ENCODE assay signal across 22 cellular contexts in the genomic region with DNA sequence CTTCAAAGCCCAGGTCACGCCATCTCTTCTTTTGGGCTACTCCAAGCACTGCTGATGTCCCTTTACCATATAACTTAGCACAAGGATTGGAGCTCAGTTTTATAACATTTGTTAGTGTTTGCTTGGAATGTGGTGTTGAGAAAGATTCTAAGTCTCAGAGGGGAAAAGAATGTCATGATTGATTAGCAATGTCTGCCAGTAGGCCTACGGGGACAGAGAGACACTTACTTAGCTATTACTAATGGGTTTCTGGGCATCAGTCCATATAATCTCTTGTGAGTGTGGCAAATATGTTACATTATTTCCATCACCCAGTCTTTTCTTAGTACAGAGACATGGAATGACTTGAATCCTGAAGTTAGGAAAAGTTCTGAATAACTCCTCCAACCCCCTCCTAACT.
"Had no signal": no experiment of that assay in that cellular context is flagged by ENCODE, and none has a peak within 500 bp of the region (broad histone marks: within the 10 kb centered on the region; RNA-seq: fewer than 3 reads in every experiment).

No MANE protein-coding gene starts in this region.

- H3K9me3 ChIP-seq: esophagus muscularis mucosa, heart left ventricle, psoas muscle, right lobe of liver, tibial artery, upper lobe of right lung, vagina had no signal

- ATAC-seq: heart left ventricle; naive thymus-derived CD4-positive, alpha-beta T cell; psoas muscle; right lobe of liver; stimulated activated naive B cell treated with anti-CD40 and anti-IgM and Interleukin-4, amounts not matched to agents 10 μg/mL and 1 μg/mL and 100 μg/mL, for 72 hours; stimulated activated naive CD8-positive, alpha-beta T cell treated with anti-CD3 and anti-CD28 coated beads, Interleukin-15, amount 100 ng/mL, for 72 hours; upper lobe of right lung had no signal

- H3K27me3 ChIP-seq: esophagus muscularis mucosa, heart left ventricle, right lobe of liver, tibial artery, upper lobe of right lung, vagina had no signal

- H3K4me3 ChIP-seq: esophagus muscularis mucosa, heart left ventricle, psoas muscle, right lobe of liver, skin epidermis, tibial artery, upper lobe of right lung, vagina had no signal

- H3K4me1 ChIP-seq: psoas muscle, right lobe of liver, upper lobe of right lung, vagina had no signal

- FAIRE-seq: endometrium, islet of Langerhans had no signal

- H3K36me3 ChIP-seq: esophagus muscularis mucosa, heart left ventricle, right lobe of liver, tibial artery, upper lobe of right lung, vagina had no signal

- DNase-seq: effector memory CD4-positive, alpha-beta T cell; foreskin melanocyte; heart left ventricle; hypothalamus; kidney glomerular epithelial cell; mesendoderm; naive thymus-derived CD4-positive, alpha-beta T cell; nephron progenitor cell; psoas muscle; retina; right lobe of liver; stimulated activated CD4-positive, alpha-beta T cell treated with anti-CD3 and anti-CD28 coated beads, Interleukin-2, amount 100 ng/mL, for 24 hours; stimulated activated CD4-positive, alpha-beta T cell treated with anti-CD3 and anti-CD28 coated beads, Interleukin-4, amount 100 ng/mL, for 4 hours; stimulated activated naive B cell treated with anti-CD40 and anti-IgM and Interleukin-4, amounts not matched to agents 10 μg/mL and 1 μg/mL and 100 μg/mL, for 72 hours; stimulated activated naive CD8-positive, alpha-beta T cell treated with anti-CD3 and anti-CD28 coated beads, Interleukin-15, amount 100 ng/mL, for 72 hours; tibial artery; upper lobe of right lung had no signal

- H3K27ac ChIP-seq: heart left ventricle, psoas muscle, right lobe of liver, skin epidermis, tibial artery, upper lobe of right lung, vagina had no signal
